ENCODE assay signal across 11 cellular contexts in genomic region chr20:47585087-47585747, GRCh38.
DNase-seq lines count a peak whose midpoint lies in the region; ATAC-seq and TF ChIP-seq lines count a peak whose summit lies in the region.
"Had no signal": no experiment of that assay in that cellular context is flagged by ENCODE, and none has a peak within 500 bp of the region (broad histone marks: within the 10 kb centered on the region; RNA-seq: fewer than 3 reads in every experiment).

No MANE protein-coding gene starts in this region.

- CTCF ChIA-PET in A673 (lab: Charles Lee): no interaction called here

- 65 to 68% methylated on average over 10 of the region's 10 CpGs for WGBS in heart right ventricle, 2 donors

- H3K36me3 Mint-ChIP-seq in activated T-cell treated with anti-CD3 and anti-CD28 coated beads, Interleukin-2, amount 50 U/mL, for 72 hours (ENCODE audit: insufficient read depth in 2 of 2): peaks cover 1 to 40% of the 10 kb centered on the region in 2 donors
- H3K36me3 Mint-ChIP-seq in T-helper 17 cell (ENCODE audit: low read depth): peaks cover 3% of the 10 kb centered on the region
- H3K36me3 Mint-ChIP-seq in stimulated activated memory B cell treated with anti-CD40 and anti-IgM and Interleukin-4, amounts not matched to agents 10 μg/mL and 1 μg/mL and 100 μg/mL, for 72 hours: peaks cover 64% of the 10 kb centered on the region

- no peak overlapping the region for H3K4me3 Mint-ChIP-seq in activated T-cell treated with anti-CD3 and anti-CD28 coated beads, Interleukin-2, amount 50 U/mL, for 72 hours
- no peak overlapping the region for H3K4me3 Mint-ChIP-seq in T-helper 17 cell
- H3K4me3 Mint-ChIP-seq in stimulated activated memory B cell treated with anti-CD40 and anti-IgM and Interleukin-4, amounts not matched to agents 10 μg/mL and 1 μg/mL and 100 μg/mL, for 72 hours: peak overlapping the region; percentile 13

- no peak for DNase-seq in activated T-cell treated with anti-CD3 and anti-CD28 coated beads, Interleukin-2, amount 50 U/mL, for 72 hours
- DNase-seq in activated T-cell treated with anti-CD3 and anti-CD28 coated beads for 4 hours: no peak
- no peak for DNase-seq in T-helper 17 cell
- no peak for DNase-seq in heart right ventricle
- DNase-seq in A673 (ENCODE audit: low spot score): no peak
- DNase-seq in left lobe of liver (ENCODE audit: low spot score): no peak
- DNase-seq in dermis blood vessel endothelial cell: no peak
- DNase-seq: amygdala, DMS79, NCI-H2081 treated with DMSO at 0.1 percent for 48 hours had no signal

- peaks cover 0 to 65% (median 27%) of the 10 kb centered on the region in 9 donors for H3K4me1 ChIP-seq in heart right ventricle
- peaks cover 11% of the 10 kb centered on the region for H3K4me1 ChIP-seq in A673 (ENCODE audit: insufficient read depth, low read length, poor library complexity, severe bottlenecking)

- intact Hi-C loops in heart right ventricle (cut with DNase I): no loop called here
- intact Hi-C loops in A673 (cut with micrococcal nuclease; ENCODE audit: unreplicated experiment): no loop called here

- peaks cover 0 to 39% (median 0%) of the 10 kb centered on the region in 9 donors for H3K36me3 ChIP-seq in heart right ventricle
- no peaks in the 10 kb centered on the region for H3K36me3 ChIP-seq in A673 (ENCODE audit: insufficient read depth, low read length, poor library complexity, severe bottlenecking)

- H3K27me3 ChIP-seq in heart right ventricle (no peaks in the 10 kb centered on the region), A673 (replicated peaks; ENCODE audit: insufficient read depth, low read depth, low read length, poor library complexity) (no peaks in the 10 kb centered on the region)

- no peak overlapping the region for H3K4me3 ChIP-seq in heart right ventricle
- H3K4me3 ChIP-seq in A673 (ENCODE audit: low read depth, low read length, poor library complexity, severe bottlenecking): no peak overlapping the region

- POLR2A ChIA-PET in A673 (lab: Charles Lee; ENCODE audit: low non-redundant PET): no interaction called here

- H3K4me1 Mint-ChIP-seq in activated T-cell treated with anti-CD3 and anti-CD28 coated beads, Interleukin-2, amount 50 U/mL, for 72 hours (ENCODE audit: low read depth): peaks cover 32% of the 10 kb centered on the region
- peaks cover 21% of the 10 kb centered on the region for H3K4me1 Mint-ChIP-seq in T-helper 17 cell
- peaks cover 73% of the 10 kb centered on the region for H3K4me1 Mint-ChIP-seq in stimulated activated memory B cell treated with anti-CD40 and anti-IgM and Interleukin-4, amounts not matched to agents 10 μg/mL and 1 μg/mL and 100 μg/mL, for 72 hours

- no peaks in the 10 kb centered on the region for H3K9me3 ChIP-seq in T-helper 17 cell (ENCODE audit: control insufficient read depth, low read length, poor library complexity, severe bottlenecking)
- H3K9me3 ChIP-seq in heart right ventricle: no peaks in the 10 kb centered on the region
- H3K9me3 ChIP-seq in A673 (ENCODE audit: low read depth, low read length, poor library complexity, severe bottlenecking): no peaks in the 10 kb centered on the region

- TF ChIP-seq CTCF in heart right ventricle (IDR thresholded peaks at IDR 0.05) (no peak), A673 (conservative IDR thresholded peaks at IDR 0.05; ENCODE audit: low read depth, low read length) (no peak)

- H3K27ac ChIP-seq in heart right ventricle (peak overlapping the region in 9 of 10 donors; percentile 8 to 69 (median 29)), A673 (ENCODE audit: low read depth, low read length, poor library complexity, severe bottlenecking) (no peak overlapping the region)

- H3K27ac Mint-ChIP-seq in activated T-cell treated with anti-CD3 and anti-CD28 coated beads, Interleukin-2, amount 50 U/mL, for 72 hours: peak overlapping the region; percentile 40
- H3K27ac Mint-ChIP-seq in T-helper 17 cell: peak overlapping the region; percentile 19
- peak overlapping the region; percentile 85 for H3K27ac Mint-ChIP-seq in stimulated activated memory B cell treated with anti-CD40 and anti-IgM and Interleukin-4, amounts not matched to agents 10 μg/mL and 1 μg/mL and 100 μg/mL, for 72 hours

- no peaks in the 10 kb centered on the region for H3K9me3 Mint-ChIP-seq in activated T-cell treated with anti-CD3 and anti-CD28 coated beads, Interleukin-2, amount 50 U/mL, for 72 hours
- H3K9me3 Mint-ChIP-seq in stimulated activated memory B cell treated with anti-CD40 and anti-IgM and Interleukin-4, amounts not matched to agents 10 μg/mL and 1 μg/mL and 100 μg/mL, for 72 hours: no peaks in the 10 kb centered on the region

- no peak for ATAC-seq in activated T-cell treated with anti-CD3 and anti-CD28 coated beads, Interleukin-2, amount 50 U/mL, for 72 hours (replicated peaks in 1 of 2)
- ATAC-seq in T-helper 17 cell (no peak), heart right ventricle (peak in 2 of 8 donors; percentile 33 to 38), left lobe of liver (no peak)
- ATAC-seq in stimulated activated memory B cell treated with anti-CD40 and anti-IgM and Interleukin-4, amounts not matched to agents 10 μg/mL and 1 μg/mL and 100 μg/mL, for 72 hours: no peak

- no peaks in the 10 kb centered on the region for H3K27me3 Mint-ChIP-seq in activated T-cell treated with anti-CD3 and anti-CD28 coated beads, Interleukin-2, amount 50 U/mL, for 72 hours (ENCODE audit: low read depth)
- no peaks in the 10 kb centered on the region for H3K27me3 Mint-ChIP-seq in T-helper 17 cell
- no peaks in the 10 kb centered on the region for H3K27me3 Mint-ChIP-seq in stimulated activated memory B cell treated with anti-CD40 and anti-IgM and Interleukin-4, amounts not matched to agents 10 μg/mL and 1 μg/mL and 100 μg/mL, for 72 hours

- BruUV-seq in A673 (replicated peaks; lab: Mats Ljungman, UMichigan): no TSS peak

Comparison
In these comparisons a context has a peak if more than half of its experiments do, and no peak if none do; other contexts are left out.
1. H3K27ac Mint-ChIP-seq: peak in every context shown above with its lines; median percentile 85 in stimulated activated memory B cell treated with anti-CD40 and anti-IgM and Interleukin-4, amounts not matched to agents 10 μg/mL and 1 μg/mL and 100 μg/mL, for 72 hours; 40 in activated T-cell treated with anti-CD3 and anti-CD28 coated beads, Interleukin-2, amount 50 U/mL, for 72 hours; 19 in T-helper 17 cell.